10 cellular contexts compared by ENCODE assay signal in genomic region chr7:128910569-128910945, GRCh38. TPM values are rescaled to one million over a fixed set of nuclear protein-coding genes. Genes with fewer than 3 reads are reported as not detected.
DNase-seq lines count a peak whose midpoint lies in the region; ATAC-seq and TF ChIP-seq lines count a peak whose summit lies in the region.
"Had no signal": no experiment of that assay in that cellular context is flagged by ENCODE, and none has a peak within 500 bp of the region (broad histone marks: within the 10 kb centered on the region; RNA-seq: fewer than 3 reads in every experiment).

Gene KCP (minus strand): TSS chr7:128910709. CDS start chr7:128910676, 33 bp downstream.

- CTCF ChIA-PET in activated naive CD4-positive, alpha-beta T cell treated with anti-CD3 and anti-CD28 coated beads, Interleukin-2, amount 10 ng/mL, durations not matched to agents 7 days and 5 days (lab: Charles Lee), result interaction anchor here (1.0 to 1.5 kb wide), 2 partner anchors 27 to 181 kb away, joined by 3 to 7 read pairs; no protein-coding TSS in a partner anchor

- no peaks in the 10 kb centered on the region for H3K36me3 Mint-ChIP-seq in activated naive CD4-positive, alpha-beta T cell treated with anti-CD3 and anti-CD28 coated beads, Interleukin-2, amount 10 ng/mL, durations not matched to agents 7 days and 5 days
- no peaks in the 10 kb centered on the region for H3K36me3 Mint-ChIP-seq in mesothelial cell of epicardium
- H3K36me3 Mint-ChIP-seq in natural killer cell treated with Interleukin-12 subunit alpha and Interleukin-12 subunit beta and Interleukin-15 and Interleukin-18, amount 100 ng/mL, for 72 hours, result no peaks in the 10 kb centered on the region

- no peak within 1 kb of the TSS for H3K27ac Mint-ChIP-seq in activated naive CD4-positive, alpha-beta T cell treated with anti-CD3 and anti-CD28 coated beads, Interleukin-2, amount 10 ng/mL, durations not matched to agents 7 days and 5 days
- peak within 1 kb of the TSS; percentile 95 for H3K27ac Mint-ChIP-seq in mesothelial cell of epicardium
- no peak within 1 kb of the TSS for H3K27ac Mint-ChIP-seq in natural killer cell treated with Interleukin-12 subunit alpha and Interleukin-12 subunit beta and Interleukin-15 and Interleukin-18, amount 100 ng/mL, for 72 hours

- 22 to 51% methylated on average over 6 to 7 of the region's 34 CpGs for WGBS in esophagus squamous epithelium, 2 donors

- peak; percentile 7 for DNase-seq in activated naive CD4-positive, alpha-beta T cell treated with anti-CD3 and anti-CD28 coated beads, Interleukin-2, amount 10 ng/mL, durations not matched to agents 7 days and 5 days
- DNase-seq in activated naive CD4-positive, alpha-beta T cell treated with Interleukin-2 at 50 U/mL for 16 hours, result no peak
- no peak for DNase-seq in esophagus squamous epithelium (lab: John Stamatoyannopoulos, UW)
- no peak for DNase-seq in mesothelial cell of epicardium (ENCODE audit: low spot score in 2 of 2, unreplicated experiment in 2 of 2)
- peak; percentile 42 for DNase-seq in ureter (ENCODE audit: low spot score)
- no peak for DNase-seq in HCEC 1CT
- no peak for DNase-seq in natural killer cell treated with Interleukin-12 subunit alpha and Interleukin-12 subunit beta and Interleukin-15 and Interleukin-18, amount 100 ng/mL, for 72 hours (ENCODE audit: low spot score)
- DNase-seq in NCI-H2107 (lab: John Stamatoyannopoulos, UW), result no peak
- DNase-seq: stimulated activated CD4-positive, alpha-beta T cell treated with anti-CD3 and anti-CD28 coated beads, Interleukin-15, amount 100 ng/mL, for 24 hours had no signal

- peak within 1 kb of the TSS; percentile 0 to 60 (median 32) for H3K4me3 ChIP-seq in esophagus squamous epithelium

- H3K4me1 Mint-ChIP-seq in activated naive CD4-positive, alpha-beta T cell treated with anti-CD3 and anti-CD28 coated beads, Interleukin-2, amount 10 ng/mL, durations not matched to agents 7 days and 5 days, result peaks cover 3% of the 10 kb centered on the region
- H3K4me1 Mint-ChIP-seq in mesothelial cell of epicardium, result peaks cover 25% of the 10 kb centered on the region
- peaks cover 5 to 7% of the 10 kb centered on the region in 2 donors for H3K4me1 Mint-ChIP-seq in natural killer cell treated with Interleukin-12 subunit alpha and Interleukin-12 subunit beta and Interleukin-15 and Interleukin-18, amount 100 ng/mL, for 72 hours (ENCODE audit: low read depth in 2 of 2)

- peaks cover 88% of the 10 kb centered on the region for H3K27me3 Mint-ChIP-seq in activated naive CD4-positive, alpha-beta T cell treated with anti-CD3 and anti-CD28 coated beads, Interleukin-2, amount 10 ng/mL, durations not matched to agents 7 days and 5 days
- H3K27me3 Mint-ChIP-seq in mesothelial cell of epicardium (ENCODE audit: low read depth), result peaks cover 60% of the 10 kb centered on the region
- peaks cover 39 to 52% of the 10 kb centered on the region in 2 donors for H3K27me3 Mint-ChIP-seq in natural killer cell treated with Interleukin-12 subunit alpha and Interleukin-12 subunit beta and Interleukin-15 and Interleukin-18, amount 100 ng/mL, for 72 hours

- no peak for ATAC-seq in natural killer cell treated with Interleukin-12 subunit alpha and Interleukin-12 subunit beta and Interleukin-15 and Interleukin-18, amount 100 ng/mL, for 72 hours

- peaks cover 19 to 34% (median 20%) of the 10 kb centered on the region in 3 donors for H3K4me1 ChIP-seq in esophagus squamous epithelium

- no peaks in the 10 kb centered on the region for H3K36me3 ChIP-seq in esophagus squamous epithelium

- no peak for TF ChIP-seq POLR2A in esophagus squamous epithelium (IDR thresholded peaks at IDR 0.05)

- intact Hi-C loops in esophagus squamous epithelium (cut with DNase I), result no loop called here

- peaks cover 0 to 83% (median 10%) of the 10 kb centered on the region in 4 donors for H3K27me3 ChIP-seq in esophagus squamous epithelium

- TF ChIP-seq CTCF in esophagus squamous epithelium (IDR thresholded peaks at IDR 0.05), result no peak
- TF ChIP-seq CTCF in mesothelial cell of epicardium (IDR thresholded peaks at IDR 0.05; ENCODE audit: unreplicated experiment), result no peak

- peak within 1 kb of the TSS in 1 of 4 donors; percentile 3 for H3K27ac ChIP-seq in esophagus squamous epithelium

- no peaks in the 10 kb centered on the region for H3K9me3 ChIP-seq in esophagus squamous epithelium

- H3K4me3 Mint-ChIP-seq in activated naive CD4-positive, alpha-beta T cell treated with anti-CD3 and anti-CD28 coated beads, Interleukin-2, amount 10 ng/mL, durations not matched to agents 7 days and 5 days, result no peak within 1 kb of the TSS
- H3K4me3 Mint-ChIP-seq in mesothelial cell of epicardium, result peak within 1 kb of the TSS; percentile 79
- no peak within 1 kb of the TSS for H3K4me3 Mint-ChIP-seq in natural killer cell treated with Interleukin-12 subunit alpha and Interleukin-12 subunit beta and Interleukin-15 and Interleukin-18, amount 100 ng/mL, for 72 hours

- no peaks in the 10 kb centered on the region for H3K9me3 Mint-ChIP-seq in activated naive CD4-positive, alpha-beta T cell treated with anti-CD3 and anti-CD28 coated beads, Interleukin-2, amount 10 ng/mL, durations not matched to agents 7 days and 5 days
- H3K9me3 Mint-ChIP-seq in mesothelial cell of epicardium, result no peaks in the 10 kb centered on the region
- no peaks in the 10 kb centered on the region for H3K9me3 Mint-ChIP-seq in natural killer cell treated with Interleukin-12 subunit alpha and Interleukin-12 subunit beta and Interleukin-15 and Interleukin-18, amount 100 ng/mL, for 72 hours

RNA-seq across cellular contexts. Expression of gene KCP, which starts in this region (rescaled TPM):
- total RNA-seq in esophagus squamous epithelium, result 1 to 10 TPM in 2 of 4 donors, under 1 TPM in 2; 0.47 to 1.5 (median 0.87) TPM
- total RNA-seq in mesothelial cell of epicardium, result 19.8 to 23.7 TPM (median 22.5 TPM) in 3 replicates
- total RNA-seq in ureter, result 14.5 TPM
- total RNA-seq in natural killer cell treated with Interleukin-12 subunit alpha and Interleukin-12 subunit beta and Interleukin-15 and Interleukin-18, amount 100 ng/mL, for 72 hours, result 1 to 10 TPM in 1 of 2 donors, under 1 TPM in 1; 0.17 to 1.1 TPM
- total RNA-seq: M059J had no signal

Comparison
In these comparisons a context has a peak if more than half of its experiments do, and no peak if none do; other contexts are left out.
1. DNase-seq: peak in activated naive CD4-positive, alpha-beta T cell treated with anti-CD3 and anti-CD28 coated beads, Interleukin-2, amount 10 ng/mL, durations not matched to agents 7 days and 5 days (single experiment) and ureter (single experiment); none in activated naive CD4-positive, alpha-beta T cell treated with Interleukin-2 at 50 U/mL for 16 hours (single experiment), esophagus squamous epithelium (single experiment), mesothelial cell of epicardium (0 of 2), HCEC 1CT (single experiment), natural killer cell treated with Interleukin-12 subunit alpha and Interleukin-12 subunit beta and Interleukin-15 and Interleukin-18, amount 100 ng/mL, for 72 hours (single experiment) and NCI-H2107 (single experiment).